23 cellular contexts compared by ENCODE assay signal in the genomic region with DNA sequence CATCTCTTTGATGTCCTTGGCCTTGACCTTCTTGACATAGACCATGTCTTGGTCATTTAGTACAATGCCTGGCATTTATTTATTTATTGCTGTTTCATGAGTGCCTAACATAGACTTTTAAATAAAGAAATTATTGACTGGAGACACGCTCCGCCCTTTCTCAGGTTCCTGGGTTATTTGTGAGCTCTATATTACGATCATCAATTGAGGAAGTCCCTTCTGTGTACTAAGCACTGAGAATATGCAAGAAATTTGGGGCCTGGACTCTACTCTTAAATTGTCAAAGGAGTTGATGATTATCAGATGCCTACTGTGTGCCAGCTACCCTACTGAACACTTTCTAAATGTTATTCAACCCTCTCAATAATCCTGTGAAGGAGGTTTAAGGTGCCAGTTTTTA. TPM values are rescaled to one million over a fixed set of nuclear protein-coding genes. Genes with fewer than 3 reads are reported as not detected.
A peak's percentile ranks its signal among the peaks of the same experiment; 100 is the strongest.
DNase-seq lines count a peak whose midpoint lies in the region; ATAC-seq lines count a peak whose summit lies in the region.
"Had no signal": no experiment of that assay in that cellular context is flagged by ENCODE, and none has a peak within 500 bp of the region (broad histone marks: within the 10 kb centered on the region; RNA-seq: fewer than 3 reads in every experiment).

No MANE protein-coding gene starts in this region.

- peaks cover 11% of the 10 kb centered on the region for H3K9me3 Mint-ChIP-seq in activated CD4-positive, alpha-beta memory T cell treated with anti-CD3 and anti-CD28 coated beads for 36 hours
- H3K9me3 Mint-ChIP-seq in activated CD4-positive, alpha-beta memory T cell treated with anti-CD3 and anti-CD28 coated beads, Interleukin-2, amount 10 ng/mL, durations not matched to agents 7 days and 5 days, result peaks cover 3% of the 10 kb centered on the region
- H3K9me3 Mint-ChIP-seq in CD4-positive, CD25-positive, alpha-beta regulatory T cell, result peaks cover 0 to 6% (median 0%) of the 10 kb centered on the region in 7 donors
- H3K9me3 Mint-ChIP-seq in activated naive CD8-positive, alpha-beta T cell treated with anti-CD3 and anti-CD28 coated beads for 36 hours, result peaks cover 11% of the 10 kb centered on the region
- H3K9me3 Mint-ChIP-seq in stimulated activated effector memory CD8-positive, alpha-beta T cell treated with anti-CD3 and anti-CD28 coated beads, Interleukin-12 subunit alpha, Interleukin-12 subunit beta, amount 100 ng/mL, for 72 hours, result peaks cover 7% of the 10 kb centered on the region

- H3K4me3 ChIP-seq in CD4-positive, CD25-positive, alpha-beta regulatory T cell (ENCODE audit: low read depth, low read length), result no peak overlapping the region
- H3K4me3 ChIP-seq: Peyer's patch, SJCRH30 had no signal

- peak overlapping the region; percentile 86 for H3K27ac Mint-ChIP-seq in activated CD4-positive, alpha-beta memory T cell treated with anti-CD3 and anti-CD28 coated beads for 36 hours
- no peak overlapping the region for H3K27ac Mint-ChIP-seq in activated CD4-positive, alpha-beta memory T cell treated with anti-CD3 and anti-CD28 coated beads, Interleukin-2, amount 10 ng/mL, durations not matched to agents 7 days and 5 days
- H3K27ac Mint-ChIP-seq in CD4-positive, CD25-positive, alpha-beta regulatory T cell, result peak overlapping the region in 2 of 3 donors; percentile 28 to 91
- peak overlapping the region; percentile 46 for H3K27ac Mint-ChIP-seq in activated naive CD8-positive, alpha-beta T cell treated with anti-CD3 and anti-CD28 coated beads for 36 hours
- peak overlapping the region; percentile 55 for H3K27ac Mint-ChIP-seq in stimulated activated effector memory CD8-positive, alpha-beta T cell treated with anti-CD3 and anti-CD28 coated beads, Interleukin-12 subunit alpha, Interleukin-12 subunit beta, amount 100 ng/mL, for 72 hours

- ATAC-seq in CD4-positive, CD25-positive, alpha-beta regulatory T cell (ENCODE audit: low read depth in 2 of 2), result no peak
- ATAC-seq in stimulated activated effector memory CD8-positive, alpha-beta T cell treated with anti-CD3 and anti-CD28 coated beads, Interleukin-12 subunit alpha, Interleukin-12 subunit beta, amount 100 ng/mL, for 72 hours, result no peak
- ATAC-seq: HepG2 had no signal

- no peak overlapping the region for H3K27ac ChIP-seq in CD4-positive, CD25-positive, alpha-beta regulatory T cell (ENCODE audit: insufficient read depth, low read length, poor library complexity, severe bottlenecking)
- H3K27ac ChIP-seq: HL-60, Peyer's patch, SJCRH30 had no signal

- DNase-seq in activated CD4-positive, alpha-beta memory T cell treated with anti-CD3 and anti-CD28 coated beads for 36 hours, result no peak
- no peak for DNase-seq in activated CD4-positive, alpha-beta memory T cell treated with anti-CD3 and anti-CD28 coated beads, Interleukin-2, amount 10 ng/mL, durations not matched to agents 7 days and 5 days
- no peak for DNase-seq in CD4-positive, CD25-positive, alpha-beta regulatory T cell
- DNase-seq in activated naive CD8-positive, alpha-beta T cell treated with anti-CD3 and anti-CD28 coated beads for 36 hours, result no peak
- no peak for DNase-seq in stimulated activated effector memory CD8-positive, alpha-beta T cell treated with anti-CD3 and anti-CD28 coated beads, Interleukin-12 subunit alpha, Interleukin-12 subunit beta, amount 100 ng/mL, for 72 hours (ENCODE audit: low spot score in 2 of 2)
- DNase-seq in NCI-H2081 (lab: John Stamatoyannopoulos, UW), result no peak
- no peak for DNase-seq in activated CD8-positive, alpha-beta memory T cell treated with anti-CD3 and anti-CD28 coated beads for 24 hours
- DNase-seq: AML-193, C1 segment of cervical spinal cord, DMS53, GDM1, GOT3, HCEC 1CT, KBM-7, NCI-H1105, NCI-H2029 treated with DMSO at 0.1 percent for 48 hours, NCI-H2171 treated with DMSO at 0.1 percent for 48 hours, NCI-H446, NCI-H526, Peyer's patch, SJCRH30 had no signal

- POLR2A ChIA-PET in activated CD4-positive, alpha-beta memory T cell treated with anti-CD3 and anti-CD28 coated beads for 36 hours (lab: Charles Lee), result interaction anchor here (0.6 to 1.3 kb wide), 3 partner anchors 20 to 57 kb away, joined by 3 to 5 read pairs (median 4); no protein-coding TSS in a partner anchor
- POLR2A ChIA-PET in activated CD4-positive, alpha-beta memory T cell treated with anti-CD3 and anti-CD28 coated beads, Interleukin-2, amount 10 ng/mL, durations not matched to agents 7 days and 5 days (lab: Charles Lee), result interaction anchor here (1.4 kb wide), 1 partner anchor 22 kb away, joined by 5 read pairs; no protein-coding TSS in a partner anchor

- no peaks in the 10 kb centered on the region for H3K27me3 Mint-ChIP-seq in activated CD4-positive, alpha-beta memory T cell treated with anti-CD3 and anti-CD28 coated beads for 36 hours
- H3K27me3 Mint-ChIP-seq in activated CD4-positive, alpha-beta memory T cell treated with anti-CD3 and anti-CD28 coated beads, Interleukin-2, amount 10 ng/mL, durations not matched to agents 7 days and 5 days, result peaks cover 2% of the 10 kb centered on the region
- H3K27me3 Mint-ChIP-seq in CD4-positive, CD25-positive, alpha-beta regulatory T cell, result no peaks in the 10 kb centered on the region
- no peaks in the 10 kb centered on the region for H3K27me3 Mint-ChIP-seq in activated naive CD8-positive, alpha-beta T cell treated with anti-CD3 and anti-CD28 coated beads for 36 hours

- no peaks in the 10 kb centered on the region for H3K27me3 ChIP-seq in CD4-positive, CD25-positive, alpha-beta regulatory T cell (ENCODE audit: control insufficient read depth, insufficient read depth, low read length)
- H3K27me3 ChIP-seq: Peyer's patch, SJCRH30 had no signal

- CTCF ChIA-PET in activated CD4-positive, alpha-beta memory T cell treated with anti-CD3 and anti-CD28 coated beads for 36 hours (lab: Charles Lee), result interaction anchor here (0.6 to 1.1 kb wide), 5 partner anchors 22 to 285 kb away, joined by 3 to 5 read pairs (median 4); no protein-coding TSS in a partner anchor
- CTCF ChIA-PET in activated CD4-positive, alpha-beta memory T cell treated with anti-CD3 and anti-CD28 coated beads, Interleukin-2, amount 10 ng/mL, durations not matched to agents 7 days and 5 days (lab: Charles Lee), result interaction anchor here (1.0 kb wide), 1 partner anchor 26 kb away, joined by 3 read pairs; no protein-coding TSS in a partner anchor

- no peak overlapping the region for H3K4me3 Mint-ChIP-seq in activated CD4-positive, alpha-beta memory T cell treated with anti-CD3 and anti-CD28 coated beads for 36 hours
- H3K4me3 Mint-ChIP-seq in activated CD4-positive, alpha-beta memory T cell treated with anti-CD3 and anti-CD28 coated beads, Interleukin-2, amount 10 ng/mL, durations not matched to agents 7 days and 5 days, result no peak overlapping the region
- H3K4me3 Mint-ChIP-seq in CD4-positive, CD25-positive, alpha-beta regulatory T cell, result peak overlapping the region in 2 of 4 donors; percentile 7 to 66
- no peak overlapping the region for H3K4me3 Mint-ChIP-seq in activated naive CD8-positive, alpha-beta T cell treated with anti-CD3 and anti-CD28 coated beads for 36 hours
- peak overlapping the region; percentile 47 for H3K4me3 Mint-ChIP-seq in stimulated activated effector memory CD8-positive, alpha-beta T cell treated with anti-CD3 and anti-CD28 coated beads, Interleukin-12 subunit alpha, Interleukin-12 subunit beta, amount 100 ng/mL, for 72 hours

- intact Hi-C loops in activated CD4-positive, alpha-beta memory T cell treated with anti-CD3 and anti-CD28 coated beads for 36 hours (cut with micrococcal nuclease), result no loop called here

- H3K4me1 Mint-ChIP-seq in activated CD4-positive, alpha-beta memory T cell treated with anti-CD3 and anti-CD28 coated beads for 36 hours (ENCODE audit: low read depth), result peaks cover 39% of the 10 kb centered on the region
- H3K4me1 Mint-ChIP-seq in activated CD4-positive, alpha-beta memory T cell treated with anti-CD3 and anti-CD28 coated beads, Interleukin-2, amount 10 ng/mL, durations not matched to agents 7 days and 5 days, result peaks cover 29% of the 10 kb centered on the region
- peaks cover 2 to 56% (median 27%) of the 10 kb centered on the region in 4 donors for H3K4me1 Mint-ChIP-seq in CD4-positive, CD25-positive, alpha-beta regulatory T cell
- H3K4me1 Mint-ChIP-seq in activated naive CD8-positive, alpha-beta T cell treated with anti-CD3 and anti-CD28 coated beads for 36 hours, result peaks cover 47% of the 10 kb centered on the region
- H3K4me1 Mint-ChIP-seq in stimulated activated effector memory CD8-positive, alpha-beta T cell treated with anti-CD3 and anti-CD28 coated beads, Interleukin-12 subunit alpha, Interleukin-12 subunit beta, amount 100 ng/mL, for 72 hours, result peaks cover 39% of the 10 kb centered on the region

- peaks cover 3% of the 10 kb centered on the region for H3K36me3 ChIP-seq in CD4-positive, CD25-positive, alpha-beta regulatory T cell (ENCODE audit: control insufficient read depth, insufficient read depth, low read length)
- H3K36me3 ChIP-seq: Peyer's patch, SJCRH30 had no signal

- no peaks in the 10 kb centered on the region for H3K9me3 ChIP-seq in CD4-positive, CD25-positive, alpha-beta regulatory T cell (ENCODE audit: control insufficient read depth in 2 of 2, low read length in 2 of 2)
- H3K9me3 ChIP-seq: Peyer's patch, SJCRH30 had no signal

- peaks cover 14% of the 10 kb centered on the region for H3K4me1 ChIP-seq in CD4-positive, CD25-positive, alpha-beta regulatory T cell (ENCODE audit: control insufficient read depth, insufficient read depth, low read length, poor library complexity, severe bottlenecking)

- peaks cover 13% of the 10 kb centered on the region for H3K36me3 Mint-ChIP-seq in activated CD4-positive, alpha-beta memory T cell treated with anti-CD3 and anti-CD28 coated beads for 36 hours
- peaks cover 17% of the 10 kb centered on the region for H3K36me3 Mint-ChIP-seq in activated CD4-positive, alpha-beta memory T cell treated with anti-CD3 and anti-CD28 coated beads, Interleukin-2, amount 10 ng/mL, durations not matched to agents 7 days and 5 days (ENCODE audit: low read depth)
- H3K36me3 Mint-ChIP-seq in CD4-positive, CD25-positive, alpha-beta regulatory T cell, result peaks cover 10% of the 10 kb centered on the region
- peaks cover 18% of the 10 kb centered on the region for H3K36me3 Mint-ChIP-seq in activated naive CD8-positive, alpha-beta T cell treated with anti-CD3 and anti-CD28 coated beads for 36 hours
- peaks cover 3% of the 10 kb centered on the region for H3K36me3 Mint-ChIP-seq in stimulated activated effector memory CD8-positive, alpha-beta T cell treated with anti-CD3 and anti-CD28 coated beads, Interleukin-12 subunit alpha, Interleukin-12 subunit beta, amount 100 ng/mL, for 72 hours

RNA-seq across cellular contexts. Expression of a gene that starts 19.7 kb away (rescaled TPM):
- 10 to 100 TPM; 10.5 to 11.8 TPM for total RNA-seq in activated CD4-positive, alpha-beta memory T cell treated with anti-CD3 and anti-CD28 coated beads for 36 hours
- 10 to 100 TPM; 10.1 to 10.7 TPM for total RNA-seq in activated CD4-positive, alpha-beta memory T cell treated with anti-CD3 and anti-CD28 coated beads, Interleukin-2, amount 10 ng/mL, durations not matched to agents 7 days and 5 days
- total RNA-seq in CD4-positive, CD25-positive, alpha-beta regulatory T cell, result 26.3 TPM
- polyA plus RNA-seq in CD4-positive, CD25-positive, alpha-beta regulatory T cell, result under 1 TPM; 0.22 to 0.30 (median 0.26) TPM
- total RNA-seq in activated naive CD8-positive, alpha-beta T cell treated with anti-CD3 and anti-CD28 coated beads for 36 hours, result 10 to 100 TPM; 14.8 TPM

RNA-seq across cellular contexts. Expression of a gene that starts 38.4 kb away (rescaled TPM):
- 100 to 1,000 TPM; 101 to 102 TPM for total RNA-seq in activated CD4-positive, alpha-beta memory T cell treated with anti-CD3 and anti-CD28 coated beads for 36 hours
- total RNA-seq in activated CD4-positive, alpha-beta memory T cell treated with anti-CD3 and anti-CD28 coated beads, Interleukin-2, amount 10 ng/mL, durations not matched to agents 7 days and 5 days, result 10 to 100 TPM; 75.6 to 76.3 TPM
- 43.5 TPM for total RNA-seq in CD4-positive, CD25-positive, alpha-beta regulatory T cell
- 100 to 1,000 TPM; 182 to 226 (median 205) TPM for polyA plus RNA-seq in CD4-positive, CD25-positive, alpha-beta regulatory T cell
- total RNA-seq in activated naive CD8-positive, alpha-beta T cell treated with anti-CD3 and anti-CD28 coated beads for 36 hours, result 10 to 100 TPM; 96.8 to 97.1 TPM
